Comparison of ENCODE assay signal across 17 cellular contexts in genomic region chr19:17255150-17255621, GRCh38. TPM values are rescaled to one million over a fixed set of nuclear protein-coding genes. Genes with fewer than 3 reads are reported as not detected.
DNase-seq lines count a peak whose midpoint lies in the region; ATAC-seq, FAIRE-seq and TF ChIP-seq lines count a peak whose summit lies in the region.
"Had no signal": no experiment of that assay in that cellular context is flagged by ENCODE, and none has a peak within 500 bp of the region (broad histone marks: within the 10 kb centered on the region; RNA-seq: fewer than 3 reads in every experiment).

No MANE protein-coding gene starts in this region.

- no peak for FAIRE-seq in D721Med (lab: Jason Lieb, UNC)
- FAIRE-seq: urothelium cell line had no signal

- DNase-seq in NCI-H1092 treated with DMSO at 0.1 percent for 48 hours (lab: John Stamatoyannopoulos, UW) (peak; percentile 38), NCI-H1092 (lab: John Stamatoyannopoulos, UW) (no peak), NCI-H510A treated with DMSO at 0.1 percent for 48 hours (lab: John Stamatoyannopoulos, UW) (peak; percentile 43), retina (peak; percentile 45), D721Med (ENCODE audit: insufficient read length, low spot score) (no peak), COLO829 (ENCODE audit: low spot score) (no peak)
- DNase-seq: activated naive CD4-positive, alpha-beta T cell treated with Interleukin-2 at 50 U/mL for 16 hours; CD4-positive, CD25-positive, alpha-beta regulatory T cell; effector memory CD4-positive, alpha-beta T cell; foreskin fibroblast; NCI-H1436; stimulated activated naive CD4-positive, alpha-beta T cell treated with Interleukin-2 at 50 U/mL for 16 hours had no signal

- ATAC-seq in esophagus mucosa, result peak; percentile 53
- ATAC-seq in GM21381 (IDR thresholded peaks at IDR 0.05; ENCODE audit: unreplicated experiment), result no peak

- no peak for TF ChIP-seq CTCF in D721Med (IDR thresholded peaks at IDR 0.05; ENCODE audit: insufficient read depth, missing control alignments)

RNA-seq across cellular contexts. Expression of gene USHBP1, which starts 9.4 kb away (rescaled TPM):
- total RNA-seq in esophagus mucosa, result 0.64 TPM
- total RNA-seq: A172; CD4-positive, CD25-positive, alpha-beta regulatory T cell; smooth muscle cell had no signal

RNA-seq across cellular contexts. Expression of gene NR2F6, which starts 9.5 kb away (rescaled TPM):
- total RNA-seq in esophagus mucosa, result 53.8 TPM

RNA-seq across cellular contexts. Expression of gene BABAM1, which starts 12.1 kb away (rescaled TPM):
- total RNA-seq in esophagus mucosa, result 55.8 TPM

RNA-seq across cellular contexts. Expression of gene ANKLE1, which starts 26.5 kb away (rescaled TPM):
- 0.04 TPM for total RNA-seq in esophagus mucosa

RNA-seq across cellular contexts. Expression of gene OCEL1, which starts 29.2 kb away (rescaled TPM):
- 13.3 TPM for total RNA-seq in esophagus mucosa

Comparison
In these comparisons a context has a peak if more than half of its experiments do, and no peak if none do; other contexts are left out.
1. DNase-seq: peak in NCI-H1092 treated with DMSO at 0.1 percent for 48 hours (single experiment), NCI-H510A treated with DMSO at 0.1 percent for 48 hours (single experiment) and retina (single experiment); none in NCI-H1092 (single experiment), D721Med (single experiment) and COLO829 (single experiment).